In the genomic region with DNA sequence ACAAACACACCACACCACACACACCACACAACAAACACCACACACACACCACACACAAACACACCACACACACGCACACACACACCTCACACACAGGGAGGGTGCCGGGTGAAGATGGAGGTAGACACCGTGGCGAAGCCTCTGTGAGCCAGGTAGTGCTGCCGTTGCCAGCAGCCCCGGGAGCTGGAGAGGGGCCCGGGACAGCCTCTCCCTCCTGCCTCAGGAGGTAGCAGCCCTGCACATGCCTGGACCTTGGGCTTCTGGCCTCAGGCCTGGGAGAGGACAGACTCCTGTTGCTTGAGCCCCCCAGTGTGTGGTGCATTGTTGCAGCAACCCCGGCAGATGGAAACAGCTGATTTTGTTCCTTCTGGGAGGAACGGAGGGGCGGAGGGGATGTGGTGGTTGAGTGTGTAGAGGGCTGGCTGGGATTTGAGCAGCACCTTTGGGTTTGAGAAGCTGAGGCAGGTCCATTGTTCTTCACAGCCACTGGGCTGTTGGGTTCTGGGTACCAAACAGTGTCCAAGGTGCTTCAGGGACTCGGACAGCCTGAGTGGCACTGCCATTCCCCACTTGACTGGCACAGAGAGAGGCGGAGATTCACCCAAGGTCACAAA, we compare ENCODE assay signal across 19 cellular contexts.
"Had no signal": no experiment of that assay in that cellular context is flagged by ENCODE, and none has a peak within 500 bp of the region (broad histone marks: within the 10 kb centered on the region; RNA-seq: fewer than 3 reads in every experiment).

No MANE protein-coding gene starts in this region.

- H3K4me3 ChIP-seq: lower lobe of right lung, psoas muscle, skin epidermis, transverse colon, vagina had no signal

- H3K9me3 ChIP-seq: lower lobe of right lung, psoas muscle, transverse colon, vagina had no signal

- H3K36me3 Mint-ChIP-seq: mesothelial cell of epicardium had no signal

- H3K4me1 ChIP-seq: lower lobe of right lung, psoas muscle, transverse colon, vagina had no signal

- DNase-seq: activated CD4-positive, alpha-beta T cell treated with anti-CD3 and anti-CD28 coated beads, Interleukin-2, amount 10 ng/mL, durations not matched to agents 7 days and 5 days; activated CD8-positive, alpha-beta memory T cell treated with anti-CD3 and anti-CD28 coated beads for 24 hours; activated gamma-delta T cell treated with Interleukin-2 at 50 U/mL for 16 hours; activated naive CD8-positive, alpha-beta T cell treated with anti-CD3 and anti-CD28 coated beads, Interleukin-2, amount 50 U/mL, for 24 hours; aorta; effector memory CD4-positive, alpha-beta T cell; left colon; lower lobe of right lung; psoas muscle; right cardiac atrium; stimulated activated naive CD8-positive, alpha-beta T cell treated with anti-CD3 and anti-CD28 coated beads, Interleukin-15, Interleukin-2, amounts not matched to agents 100 U/mL and 50 U/mL, for 24 hours; T-helper 1 cell; T-helper 9 cell; transverse colon had no signal

- ATAC-seq: activated CD4-positive, CD25-positive, alpha-beta regulatory T cell treated with anti-CD3 and anti-CD28 coated beads, Interleukin-2, amount 50 U/mL, for 24 hours; activated naive CD8-positive, alpha-beta T cell treated with anti-CD3 and anti-CD28 coated beads, Interleukin-2, amount 50 U/mL, for 24 hours; left colon; lower lobe of right lung; psoas muscle; right cardiac atrium; SK-N-SH treated with all-trans-retinoic acid at 6 μM for 48 hours; stimulated activated naive CD8-positive, alpha-beta T cell treated with anti-CD3 and anti-CD28 coated beads, Interleukin-15, Interleukin-2, amounts not matched to agents 100 U/mL and 50 U/mL, for 24 hours had no signal

- H3K27ac Mint-ChIP-seq: mesothelial cell of epicardium had no signal

- H3K27me3 ChIP-seq: vagina had no signal

- H3K36me3 ChIP-seq: lower lobe of right lung, transverse colon, vagina had no signal

- H3K4me3 Mint-ChIP-seq: activated naive CD8-positive, alpha-beta T cell treated with anti-CD3 and anti-CD28 coated beads, Interleukin-2, amount 50 U/mL, for 24 hours; mesothelial cell of epicardium had no signal

- H3K27ac ChIP-seq: lower lobe of right lung, psoas muscle, transverse colon, vagina had no signal
